Comparison of ENCODE assay signal across 2 cellular contexts in the genomic region with DNA sequence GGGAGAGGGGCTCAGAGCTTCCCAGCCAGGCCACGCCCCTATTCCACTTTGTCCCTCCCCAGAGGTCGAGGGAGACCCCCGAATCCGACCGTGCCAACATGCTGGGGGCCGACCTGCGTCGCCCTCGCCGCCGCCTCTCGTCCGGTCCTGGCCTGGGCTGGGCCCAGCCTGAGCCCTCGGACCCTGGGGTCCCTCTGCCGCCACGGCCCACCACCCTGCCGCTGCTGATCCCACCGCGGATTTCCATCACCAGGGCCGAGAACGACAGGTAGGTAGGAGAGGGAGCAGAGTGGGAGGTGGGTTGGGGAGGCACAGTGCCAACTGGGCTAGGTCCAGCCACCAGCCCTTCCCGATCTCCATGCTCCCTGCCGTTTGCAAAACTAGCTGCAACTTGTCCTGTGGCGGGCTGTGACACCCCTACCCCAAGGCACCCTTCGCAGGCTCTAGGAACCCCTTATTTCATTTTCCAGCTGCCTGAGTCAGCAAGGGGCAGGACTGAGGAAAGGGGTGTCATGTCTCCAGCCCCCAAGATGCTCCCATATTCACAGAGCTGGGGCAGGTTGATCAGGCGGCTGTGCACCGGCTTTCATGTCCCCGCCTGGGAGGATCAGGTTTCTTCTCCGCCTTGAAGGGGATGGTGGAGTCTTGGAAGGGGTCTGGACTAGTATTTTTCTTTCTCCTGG.
TF ChIP-seq lines count a peak whose summit lies in the region.

No MANE protein-coding gene starts in this region.

TF ChIP-seq in GM12878, 131 proteins besides CTCF, POLR2A, EP300 and RAD21:
- TF ChIP-seq TARDBP (IDR thresholded peaks at IDR 0.05; ENCODE audit: borderline replicate concordance): no peak
- TF ChIP-seq, protein P1, sequence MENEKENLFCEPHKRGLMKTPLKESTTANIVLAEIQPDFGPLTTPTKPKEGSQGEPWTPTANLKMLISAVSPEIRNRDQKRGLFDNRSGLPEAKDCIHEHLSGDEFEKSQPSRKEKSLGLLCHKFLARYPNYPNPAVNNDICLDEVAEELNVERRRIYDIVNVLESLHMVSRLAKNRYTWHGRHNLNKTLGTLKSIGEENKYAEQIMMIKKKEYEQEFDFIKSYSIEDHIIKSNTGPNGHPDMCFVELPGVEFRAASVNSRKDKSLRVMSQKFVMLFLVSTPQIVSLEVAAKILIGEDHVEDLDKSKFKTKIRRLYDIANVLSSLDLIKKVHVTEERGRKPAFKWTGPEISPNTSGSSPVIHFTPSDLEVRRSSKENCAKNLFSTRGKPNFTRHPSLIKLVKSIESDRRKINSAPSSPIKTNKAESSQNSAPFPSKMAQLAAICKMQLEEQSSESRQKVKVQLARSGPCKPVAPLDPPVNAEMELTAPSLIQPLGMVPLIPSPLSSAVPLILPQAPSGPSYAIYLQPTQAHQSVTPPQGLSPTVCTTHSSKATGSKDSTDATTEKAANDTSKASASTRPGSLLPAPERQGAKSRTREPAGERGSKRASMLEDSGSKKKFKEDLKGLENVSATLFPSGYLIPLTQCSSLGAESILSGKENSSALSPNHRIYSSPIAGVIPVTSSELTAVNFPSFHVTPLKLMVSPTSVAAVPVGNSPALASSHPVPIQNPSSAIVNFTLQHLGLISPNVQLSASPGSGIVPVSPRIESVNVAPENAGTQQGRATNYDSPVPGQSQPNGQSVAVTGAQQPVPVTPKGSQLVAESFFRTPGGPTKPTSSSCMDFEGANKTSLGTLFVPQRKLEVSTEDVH (IDR thresholded peaks at IDR 0.05; ENCODE audit: low read depth, partially characterized antibody): no peak
- peak; percentile 32 for TF ChIP-seq IKZF1 (conservative IDR thresholded peaks at IDR 0.05)
- no peak for TF ChIP-seq CREB1 (IDR thresholded peaks at IDR 0.05; ENCODE audit: low read depth)
- TF ChIP-seq IKZF2 (IDR thresholded peaks at IDR 0.05): 0 out of 4 replicates have a peak, but pooled peaks of 1 of the 2 experiments have one; percentile 3
- TF ChIP-seq GATAD2B (conservative IDR thresholded peaks at IDR 0.05; ENCODE audit: low read depth): peak; percentile 26; the same call in 1 of the 2 replicates
- no peak for TF ChIP-seq MTA2 (IDR thresholded peaks at IDR 0.05; ENCODE audit: low read depth)
TF ChIP-seq in GM12878: peak in this region for 3.

TF ChIP-seq in neural cell, 6 proteins besides CTCF, POLR2A, EP300 and RAD21:
- no peak for TF ChIP-seq EZH2 (IDR thresholded peaks at IDR 0.05; ENCODE audit: borderline replicate concordance, insufficient read depth, low read length, poor library complexity, severe bottlenecking)
- TF ChIP-seq POLR2AphosphoS5 (IDR thresholded peaks at IDR 0.05): peak; percentile 10
